ENCODE assay signal across 8 cellular contexts in genomic region chr1:54488065-54488750, GRCh38. TPM values are rescaled to one million over a fixed set of nuclear protein-coding genes. Genes with fewer than 3 reads are reported as not detected.
DNase-seq lines count a peak whose midpoint lies in the region; TF ChIP-seq lines count a peak whose summit lies in the region.

No MANE protein-coding gene starts in this region.

- H3K4me1 ChIP-seq in OCI-LY7 (ENCODE audit: insufficient read depth, low read length, poor library complexity, severe bottlenecking) = peaks cover 31% of the 10 kb centered on the region
- H3K4me1 ChIP-seq in mucosa of stomach (ENCODE audit: control insufficient read depth, insufficient read depth, low read length) = peaks cover 27% of the 10 kb centered on the region

- CTCF ChIA-PET in OCI-LY7 (lab: Charles Lee; ENCODE audit: unreplicated experiment) = no interaction called here

- no peak for TF ChIP-seq CTCF in AG09309 (IDR thresholded peaks at IDR 0.05; ENCODE audit: control insufficient read depth, insufficient read depth, low read depth, low read length, missing control alignments)
- TF ChIP-seq CTCF in OCI-LY7 (conservative IDR thresholded peaks at IDR 0.05; ENCODE audit: low read length) = peak; percentile 34; the same call in 1 of the 2 replicates

- no peaks in the 10 kb centered on the region for H3K9me2 ChIP-seq in OCI-LY7 (ENCODE audit: insufficient read depth, low read length)

- intact Hi-C loops in OCI-LY7 (cut with micrococcal nuclease; ENCODE audit: unreplicated experiment) = loop anchor here (1.0 to 2.0 kb wide), 4 partner anchors 81 to 417 kb away; no protein-coding TSS in a partner anchor

- no peaks in the 10 kb centered on the region for H3K9me3 Mint-ChIP-seq in activated T-cell treated with anti-CD3 and anti-CD28 coated beads, Interleukin-2, amount 50 U/mL, for 24 hours

- H3K9me3 ChIP-seq in OCI-LY7 (ENCODE audit: low read length) (no peaks in the 10 kb centered on the region), mucosa of stomach (ENCODE audit: control insufficient read depth, low read length) (no peaks in the 10 kb centered on the region)

- H2AFZ ChIP-seq in OCI-LY7 (ENCODE audit: low read length) = peak overlapping the region; percentile 93

- peak; percentile 35 for TF ChIP-seq POLR2A in erythroblast (IDR thresholded peaks at IDR 0.05; ENCODE audit: low read length)

- DNase-seq in AG09309 (ENCODE audit: low read depth) (peak; percentile 46), GM19238 (ENCODE audit: insufficient read length, low spot score) (peak; percentile 86), HuH-7.5 (ENCODE audit: low spot score) (peak; percentile 93), OCI-LY7 (ENCODE audit: low spot score) (peak; percentile 87), erythroblast (lab: John Stamatoyannopoulos, UW) (peak; percentile 92 to 95)
- peak; percentile 84 for DNase-seq in activated T-cell treated with anti-CD3 and anti-CD28 coated beads, Interleukin-2, amount 50 U/mL, for 24 hours
- DNase-seq in stimulated activated CD8-positive, alpha-beta memory T cell treated with anti-CD3 and anti-CD28 coated beads, Interleukin-4, amount 100 ng/mL, for 24 hours (ENCODE audit: low read depth) = peak; percentile 60

- peaks cover 5% of the 10 kb centered on the region for H3K27me3 ChIP-seq in mucosa of stomach (ENCODE audit: control insufficient read depth, insufficient read depth, low read length)

- POLR2A ChIA-PET in OCI-LY7 (lab: Charles Lee) = interaction anchor here (0.7 to 4.0 kb wide), 4 partner anchors 11 to 545 kb away, joined by 3 to 32 read pairs (median 4); partner anchors contain the start of gene SSBP3

- H3K4me3 Mint-ChIP-seq in activated T-cell treated with anti-CD3 and anti-CD28 coated beads, Interleukin-2, amount 50 U/mL, for 24 hours = peak overlapping the region; percentile 80

- peak overlapping the region; percentile 76 for H3K9ac ChIP-seq in mucosa of stomach (ENCODE audit: low read length)

- H3K4me3 ChIP-seq in AG09309 (ENCODE audit: control insufficient read depth, low read depth, low read length) = peak overlapping the region; percentile 67
- H3K4me3 ChIP-seq in OCI-LY7 (ENCODE audit: low read depth, low read length, poor library complexity, severe bottlenecking) = peak overlapping the region; percentile 71
- H3K4me3 ChIP-seq in mucosa of stomach (ENCODE audit: low read length) = peak overlapping the region; percentile 56

- BruUV-seq in OCI-LY7 (replicated peaks; lab: Mats Ljungman, UMichigan) = no TSS peak

- H3K36me3 Mint-ChIP-seq in activated T-cell treated with anti-CD3 and anti-CD28 coated beads, Interleukin-2, amount 50 U/mL, for 24 hours (ENCODE audit: low read depth) = no peaks in the 10 kb centered on the region

- peak overlapping the region; percentile 73 for H3K27ac Mint-ChIP-seq in activated T-cell treated with anti-CD3 and anti-CD28 coated beads, Interleukin-2, amount 50 U/mL, for 24 hours

- peak overlapping the region; percentile 94 for H3K4me2 ChIP-seq in OCI-LY7 (ENCODE audit: low read length)

- no peaks in the 10 kb centered on the region for H3K79me2 ChIP-seq in OCI-LY7 (ENCODE audit: insufficient read depth, low read depth, low read length)

- no peaks in the 10 kb centered on the region for H4K20me1 ChIP-seq in OCI-LY7 (ENCODE audit: insufficient read depth, low read length)

- peaks cover 42% of the 10 kb centered on the region for H3K4me1 Mint-ChIP-seq in activated T-cell treated with anti-CD3 and anti-CD28 coated beads, Interleukin-2, amount 50 U/mL, for 24 hours (ENCODE audit: low read depth)

- H3K27me3 Mint-ChIP-seq in activated T-cell treated with anti-CD3 and anti-CD28 coated beads, Interleukin-2, amount 50 U/mL, for 24 hours = peaks cover 8% of the 10 kb centered on the region

- H3K27ac ChIP-seq in OCI-LY7 (ENCODE audit: low read depth, low read length, poor library complexity, severe bottlenecking) = peak overlapping the region; percentile 59

- no peaks in the 10 kb centered on the region for H3K36me3 ChIP-seq in OCI-LY7 (ENCODE audit: insufficient read depth, low read length)
- no peaks in the 10 kb centered on the region for H3K36me3 ChIP-seq in mucosa of stomach (ENCODE audit: control insufficient read depth, insufficient read depth, low read length)

RNA-seq across cellular contexts. Expression of gene ACOT11, which starts 59.8 kb away (rescaled TPM):
- not detected in 2 replicates for total RNA-seq in OCI-LY7 (2014; rRNA removed; shearing (Covaris generic))
- 0.33 TPM in 1 of 2 replicates, not detected in the other for total RNA-seq in OCI-LY7 (2022)

Comparison
In these comparisons a context has a peak if more than half of its experiments do, and no peak if none do; other contexts are left out.
1. Peak in every context shown above with its lines: DNase-seq, H3K4me3 ChIP-seq and H3K27ac ChIP-seq.